In the genomic region with DNA sequence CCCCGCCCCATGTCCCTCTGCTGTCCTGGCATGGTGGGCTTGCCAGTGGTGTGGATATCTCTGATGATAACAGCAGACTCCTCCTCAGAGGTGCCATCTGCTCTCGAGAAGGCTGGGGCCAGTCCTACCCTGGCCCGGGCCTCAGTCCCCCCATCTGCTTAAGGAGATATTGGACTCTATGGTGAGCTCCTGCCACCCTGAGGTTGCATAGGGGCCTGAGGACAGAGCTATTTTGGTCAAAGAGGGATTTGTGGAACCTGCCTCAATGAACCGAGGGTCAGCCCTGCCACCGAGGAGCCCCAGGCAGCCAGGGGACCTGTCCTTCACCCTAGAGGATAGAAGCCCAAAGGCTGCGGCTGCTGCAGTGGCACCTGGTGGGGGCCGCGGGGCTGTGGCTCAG, we compare ENCODE assay signal across 23 cellular contexts.
"Had no signal": no experiment of that assay in that cellular context is flagged by ENCODE, and none has a peak within 500 bp of the region (broad histone marks: within the 10 kb centered on the region; RNA-seq: fewer than 3 reads in every experiment).

No MANE protein-coding gene starts in this region.

- ATAC-seq: activated naive CD4-positive, alpha-beta T cell treated with anti-CD3 and anti-CD28 coated beads, Interleukin-2, amount 50 U/mL, for 72 hours; activated naive CD8-positive, alpha-beta T cell treated with anti-CD3 and anti-CD28 coated beads, Interleukin-2, amount 50 U/mL, for 24 hours; activated T-cell treated with anti-CD3 and anti-CD28 coated beads, Interleukin-2, amount 50 U/mL, for 4 hours; Right ventricle myocardium inferior had no signal

- H3K36me3 ChIP-seq: SJCRH30 had no signal

- H3K4me3 Mint-ChIP-seq: activated B cell treated with CpG ODN at 0.5 μM for 24 hours; activated CD4-positive, alpha-beta memory T cell treated with anti-CD3 and anti-CD28 coated beads for 36 hours; activated CD4-positive, alpha-beta T cell treated with anti-CD3 and anti-CD28 coated beads, Interleukin-2, amount 10 ng/mL, durations not matched to agents 7 days and 5 days; activated naive CD8-positive, alpha-beta T cell treated with anti-CD3 and anti-CD28 coated beads, Interleukin-2, amount 50 U/mL, for 24 hours; activated T-cell treated with anti-CD3 and anti-CD28 coated beads, Interleukin-2, amount 50 U/mL, for 4 hours; brain; T-helper 1 cell treated with Interleukin-12 subunit alpha and Interleukin-12 subunit beta and Interleukin-4 antibody, amounts not matched to agents 30 μg/mL and 1 μg/mL, for 36 hours had no signal

- H3K27me3 Mint-ChIP-seq: activated CD4-positive, alpha-beta T cell treated with anti-CD3 and anti-CD28 coated beads, Interleukin-2, amount 10 ng/mL, durations not matched to agents 7 days and 5 days; activated naive CD8-positive, alpha-beta T cell treated with anti-CD3 and anti-CD28 coated beads, Interleukin-2, amount 50 U/mL, for 24 hours had no signal

- H3K27ac Mint-ChIP-seq: activated B cell treated with CpG ODN at 0.5 μM for 24 hours; activated CD4-positive, alpha-beta memory T cell treated with anti-CD3 and anti-CD28 coated beads for 36 hours; activated CD4-positive, alpha-beta T cell treated with anti-CD3 and anti-CD28 coated beads, Interleukin-2, amount 10 ng/mL, durations not matched to agents 7 days and 5 days; activated naive CD4-positive, alpha-beta T cell treated with anti-CD3 and anti-CD28 coated beads, Interleukin-2, amount 50 U/mL, for 72 hours; activated naive CD8-positive, alpha-beta T cell treated with anti-CD3 and anti-CD28 coated beads, Interleukin-2, amount 50 U/mL, for 24 hours; T-helper 1 cell treated with Interleukin-12 subunit alpha and Interleukin-12 subunit beta and Interleukin-4 antibody, amounts not matched to agents 30 μg/mL and 1 μg/mL, for 36 hours had no signal

- H3K9me3 ChIP-seq: SJCRH30 had no signal

- DNase-seq: activated B cell treated with CpG ODN at 0.5 μM for 24 hours; activated CD4-positive, alpha-beta memory T cell treated with anti-CD3 and anti-CD28 coated beads for 36 hours; activated CD4-positive, alpha-beta T cell treated with anti-CD3 and anti-CD28 coated beads for 1 hour; activated CD4-positive, alpha-beta T cell treated with anti-CD3 and anti-CD28 coated beads, Interleukin-2, amount 10 ng/mL, durations not matched to agents 7 days and 5 days; activated CD8-positive, alpha-beta memory T cell treated with anti-CD3 and anti-CD28 coated beads for 24 hours; activated effector memory CD4-positive, alpha-beta T cell treated with anti-CD3 and anti-CD28 coated beads, Interleukin-2, amount 50 U/mL, for 16 hours; activated naive CD4-positive, alpha-beta T cell treated with Interleukin-2 at 50 U/mL for 16 hours; activated naive CD8-positive, alpha-beta T cell treated with anti-CD3 and anti-CD28 coated beads, Interleukin-2, amount 50 U/mL, for 24 hours; activated T-cell treated with anti-CD3 and anti-CD28 coated beads, Interleukin-2, amount 50 U/mL, for 4 hours; amniotic stem cell; Karpas-422; MM.1S; NCI-H1105; NCI-H1436; NCI-H1694 treated with DMSO at 0.1 percent for 48 hours; NCI-H2029 treated with DMSO at 0.1 percent for 48 hours; NCI-H510A treated with DMSO at 0.1 percent for 48 hours; NCI-H748 treated with DMSO at 0.1 percent for 48 hours; SJCRH30 had no signal

- H3K27ac ChIP-seq: SJCRH30 had no signal

- H3K36me3 Mint-ChIP-seq: activated CD4-positive, alpha-beta memory T cell treated with anti-CD3 and anti-CD28 coated beads for 36 hours; activated naive CD4-positive, alpha-beta T cell treated with anti-CD3 and anti-CD28 coated beads, Interleukin-2, amount 50 U/mL, for 72 hours had no signal

- H3K4me1 Mint-ChIP-seq: activated B cell treated with CpG ODN at 0.5 μM for 24 hours; activated CD4-positive, alpha-beta T cell treated with anti-CD3 and anti-CD28 coated beads, Interleukin-2, amount 10 ng/mL, durations not matched to agents 7 days and 5 days; activated naive CD8-positive, alpha-beta T cell treated with anti-CD3 and anti-CD28 coated beads, Interleukin-2, amount 50 U/mL, for 24 hours had no signal

- H3K4me1 ChIP-seq: SJCRH30 had no signal

- H3K9me3 Mint-ChIP-seq: activated CD4-positive, alpha-beta memory T cell treated with anti-CD3 and anti-CD28 coated beads for 36 hours; activated CD4-positive, alpha-beta T cell treated with anti-CD3 and anti-CD28 coated beads, Interleukin-2, amount 10 ng/mL, durations not matched to agents 7 days and 5 days; activated naive CD4-positive, alpha-beta T cell treated with anti-CD3 and anti-CD28 coated beads, Interleukin-2, amount 50 U/mL, for 72 hours; activated naive CD8-positive, alpha-beta T cell treated with anti-CD3 and anti-CD28 coated beads, Interleukin-2, amount 50 U/mL, for 24 hours; activated T-cell treated with anti-CD3 and anti-CD28 coated beads, Interleukin-2, amount 50 U/mL, for 4 hours; T-helper 1 cell treated with Interleukin-12 subunit alpha and Interleukin-12 subunit beta and Interleukin-4 antibody, amounts not matched to agents 30 μg/mL and 1 μg/mL, for 36 hours had no signal

- H3K4me3 ChIP-seq: SJCRH30 had no signal
